In the genomic region with DNA sequence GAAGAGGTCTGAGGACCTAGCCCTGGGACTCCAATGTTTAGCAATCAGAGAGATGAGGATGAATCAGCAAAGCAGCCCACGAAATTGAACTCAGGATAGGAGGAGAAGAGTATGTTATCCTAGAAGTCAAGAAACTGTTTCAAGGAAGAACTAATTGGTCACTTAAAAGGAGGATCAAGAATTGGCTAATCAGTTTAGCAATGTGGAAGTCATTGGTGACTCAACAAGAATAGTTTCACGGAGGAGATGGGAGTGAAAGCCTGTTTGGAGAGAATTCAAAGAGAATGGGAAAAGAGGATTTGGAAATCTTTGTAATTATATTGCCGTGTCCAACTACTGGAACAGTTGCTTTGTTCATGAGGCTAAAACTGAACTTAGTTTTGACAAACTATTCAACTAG, we compare ENCODE assay signal across 12 cellular contexts. TPM values are rescaled to one million over a fixed set of nuclear protein-coding genes. Genes with fewer than 3 reads are reported as not detected.
"Had no signal": no experiment of that assay in that cellular context is flagged by ENCODE, and none has a peak within 500 bp of the region (broad histone marks: within the 10 kb centered on the region; RNA-seq: fewer than 3 reads in every experiment).

No MANE protein-coding gene starts in this region.

- H3K4me2 ChIP-seq: hepatocyte, neural progenitor cell had no signal

- DNase-seq: activated CD4-positive, alpha-beta memory T cell treated with anti-CD3 and anti-CD28 coated beads, Interleukin-2, amount 10 ng/mL, durations not matched to agents 7 days and 5 days; activated CD4-positive, CD25-positive, alpha-beta regulatory T cell treated with anti-CD3 and anti-CD28 coated beads, Interleukin-2, amount 50 U/mL, for 72 hours; activated CD8-positive, alpha-beta memory T cell treated with anti-CD3 and anti-CD28 coated beads, Interleukin-2, amount 50 U/mL, for 48 hours; activated naive CD4-positive, alpha-beta T cell treated with anti-CD3 and anti-CD28 coated beads for 36 hours; midbrain; ovary; stimulated activated CD4-positive, alpha-beta T cell treated with anti-CD3 and anti-CD28 coated beads, Interleukin-4, amount 100 ng/mL, for 1 hour; T-helper 2 cell had no signal

- H3K4me3 ChIP-seq: hepatocyte, neural progenitor cell, ovary had no signal

- H3K27ac ChIP-seq: hepatocyte, neural progenitor cell, ovary had no signal

- H3K9me3 ChIP-seq: ovary had no signal

- H3K4me1 ChIP-seq: neural progenitor cell had no signal

- H2AFZ ChIP-seq: hepatocyte, neural progenitor cell had no signal

- H3K27me3 ChIP-seq: hepatocyte, neural progenitor cell, ovary had no signal

- ATAC-seq: esophagus mucosa had no signal

- H3K36me3 ChIP-seq: neural progenitor cell, ovary had no signal

- H3K9ac ChIP-seq: neural progenitor cell had no signal

RNA-seq across cellular contexts. Expression of gene HMCN1, which starts 7.4 kb away (rescaled TPM):
- total RNA-seq: activated T-helper 1 cell treated with anti-CD3 and anti-CD28 coated beads, Interleukin-12 subunit alpha, Interleukin-12 subunit beta, Interleukin-2, Interleukin-4 antibody, amounts not matched to agents 30 ng/mL and 10 ng/mL and 1 ng/mL, durations not matched to agents 14 hours and 24 hours and 36 hours had no signal
